Comparison of ENCODE assay signal across 8 cellular contexts in the genomic region with DNA sequence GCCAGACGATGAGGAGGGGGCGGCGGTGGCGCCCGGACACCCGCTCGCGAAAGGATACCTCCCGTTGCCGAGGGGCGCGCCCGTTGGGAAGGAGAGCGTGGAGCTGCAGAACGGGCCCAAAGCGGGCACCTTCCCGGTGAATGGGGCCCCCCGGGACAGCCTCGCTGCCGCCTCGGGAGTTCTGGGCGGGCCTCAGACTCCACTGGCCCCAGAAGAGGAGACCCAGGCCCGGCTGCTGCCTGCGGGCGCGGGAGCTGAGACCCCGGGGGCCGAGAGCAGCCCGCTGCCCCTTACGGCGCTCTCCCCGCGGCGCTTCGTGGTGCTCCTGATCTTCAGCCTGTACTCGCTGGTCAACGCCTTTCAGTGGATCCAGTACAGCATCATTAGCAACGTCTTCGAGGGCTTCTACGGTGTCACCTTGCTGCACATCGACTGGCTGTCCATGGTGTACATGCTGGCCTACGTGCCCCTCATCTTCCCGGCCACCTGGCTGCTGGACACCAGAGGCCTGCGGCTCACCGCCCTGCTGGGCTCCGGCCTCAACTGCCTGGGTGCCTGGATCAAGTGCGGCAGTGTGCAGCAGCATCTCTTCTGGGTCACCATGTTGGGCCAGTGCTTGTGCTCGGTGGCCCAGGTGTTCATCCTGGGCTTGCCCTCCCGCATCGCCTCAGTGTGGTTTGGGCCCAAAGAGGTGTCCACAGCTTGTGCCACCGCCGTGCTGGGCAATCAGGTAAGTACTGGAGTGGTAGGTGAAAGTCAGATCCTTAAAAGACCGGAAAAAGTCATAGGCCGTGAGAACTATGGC. TPM values are rescaled to one million over a fixed set of nuclear protein-coding genes. Genes with fewer than 3 reads are reported as not detected.
A peak's percentile ranks its signal among the peaks of the same experiment; 100 is the strongest.
DNase-seq lines count a peak whose midpoint lies in the region; ATAC-seq, FAIRE-seq and TF ChIP-seq lines count a peak whose summit lies in the region.

No MANE protein-coding gene starts in this region.

- H3K4me2 ChIP-seq in astrocyte (ENCODE audit: low read length): peak overlapping the region; percentile 96

- H3K36me3 ChIP-seq in astrocyte (ENCODE audit: insufficient read depth, low read length): no peaks in the 10 kb centered on the region
- H3K36me3 ChIP-seq in rectal smooth muscle tissue (ENCODE audit: control insufficient read depth, insufficient read depth, low read length): no peaks in the 10 kb centered on the region

- H3K27me3 ChIP-seq in astrocyte (ENCODE audit: insufficient read depth, low read length) (no peaks in the 10 kb centered on the region), rectal smooth muscle tissue (ENCODE audit: control insufficient read depth, insufficient read depth, low read length) (no peaks in the 10 kb centered on the region)

- H3K27ac ChIP-seq in astrocyte (ENCODE audit: low read depth, low read length) (peak overlapping the region; percentile 65), rectal smooth muscle tissue (ENCODE audit: low read depth, low read length) (peak overlapping the region; percentile 83)

- intact Hi-C loops in CD14-positive monocyte (cut with micrococcal nuclease): loop anchor here (5.0 to 10.0 kb wide), 4 partner anchors 64 to 156 kb away; a partner anchor contains a TSS

- H3K4me3 ChIP-seq in astrocyte (ENCODE audit: insufficient read depth, low read depth, low read length) (peak overlapping the region; percentile 89), rectal smooth muscle tissue (ENCODE audit: low read length) (peak overlapping the region; percentile 88)

- H3K9me3 Mint-ChIP-seq in CD14-positive monocyte: no peaks in the 10 kb centered on the region
- no peaks in the 10 kb centered on the region for H3K9me3 Mint-ChIP-seq in astrocyte (ENCODE audit: unreplicated experiment)

- FAIRE-seq in astrocyte (lab: Jason Lieb, UNC): no peak

- H3K4me3 Mint-ChIP-seq in CD14-positive monocyte: peak overlapping the region; percentile 96 to 98
- no peak overlapping the region for H3K4me3 Mint-ChIP-seq in astrocyte (ENCODE audit: unreplicated experiment)

- DNase-seq in CD14-positive monocyte (ENCODE audit: low spot score): no peak
- DNase-seq in OCI-M1 (lab: John Stamatoyannopoulos, UW): peak; percentile 64
- DNase-seq in astrocyte (ENCODE audit: low read depth): peak; percentile 42
- DNase-seq in hypothalamus (lab: John Stamatoyannopoulos, UW): peak in 34 of 51 donors; percentile 5 to 78 (median 41)

- H3K36me3 Mint-ChIP-seq in CD14-positive monocyte (peaks cover 1 to 3% of the 10 kb centered on the region in 2 donors), astrocyte (ENCODE audit: low read depth, unreplicated experiment) (peaks cover 2% of the 10 kb centered on the region)

- peaks cover 24% of the 10 kb centered on the region for H3K4me1 ChIP-seq in astrocyte (ENCODE audit: insufficient read depth, low read length)
- no peaks in the 10 kb centered on the region for H3K4me1 ChIP-seq in rectal smooth muscle tissue (ENCODE audit: control insufficient read depth, insufficient read depth, low read length)

- H3K9ac ChIP-seq in astrocyte (ENCODE audit: low read length) (peak overlapping the region; percentile 91), rectal smooth muscle tissue (ENCODE audit: low read length) (peak overlapping the region; percentile 66)

- H2AFZ ChIP-seq in astrocyte (ENCODE audit: low read depth, low read length): peak overlapping the region; percentile 82

- H3K4me1 Mint-ChIP-seq in CD14-positive monocyte (peaks cover 18% of the 10 kb centered on the region), astrocyte (ENCODE audit: low read depth, unreplicated experiment) (peaks cover 4% of the 10 kb centered on the region)

- H3K27ac Mint-ChIP-seq in CD14-positive monocyte (peak overlapping the region; percentile 96 to 99 (median 98)), astrocyte (ENCODE audit: unreplicated experiment) (peak overlapping the region; percentile 98)

- peak; percentile 23 for ATAC-seq in GM18907 (IDR thresholded peaks at IDR 0.05; ENCODE audit: unreplicated experiment)
- peak; percentile 16 for ATAC-seq in HG03108 (IDR thresholded peaks at IDR 0.05; ENCODE audit: unreplicated experiment)
- ATAC-seq in GM18861 (IDR thresholded peaks at IDR 0.05; ENCODE audit: unreplicated experiment): no peak

- H4K20me1 ChIP-seq in astrocyte (ENCODE audit: insufficient read depth, low read length): peaks cover 20% of the 10 kb centered on the region

- peaks cover 52% of the 10 kb centered on the region for H3K79me2 ChIP-seq in astrocyte (ENCODE audit: insufficient read depth, low read length)

- no peaks in the 10 kb centered on the region for H3K9me3 ChIP-seq in astrocyte (ENCODE audit: insufficient read depth, low read depth, low read length)

- H3K27me3 Mint-ChIP-seq in CD14-positive monocyte (ENCODE audit: low read depth in 3 of 3): peaks cover 0 to 2% (median 0%) of the 10 kb centered on the region in 3 donors
- H3K27me3 Mint-ChIP-seq in astrocyte (ENCODE audit: low read depth, unreplicated experiment): no peaks in the 10 kb centered on the region

- TF ChIP-seq CTCF in CD14-positive monocyte (IDR thresholded peaks at IDR 0.05) (no peak), astrocyte (IDR thresholded peaks at IDR 0.05; ENCODE audit: insufficient read depth, low read depth, low read length) (no peak)

RNA-seq across cellular contexts. Expression of a gene that starts 0.6 kb away (rescaled TPM):
- 1 to 10 TPM; 1.8 to 2.8 TPM for polyA plus RNA-seq in CD14-positive monocyte
- total RNA-seq in astrocyte: 8.1 and 9.3 TPM in 2 replicates

RNA-seq across cellular contexts. Expression of a gene that starts 11.2 kb away (rescaled TPM):
- polyA plus RNA-seq in CD14-positive monocyte: not detected
- total RNA-seq in astrocyte: 0.65 TPM in 1 of 2 replicates, not detected in the other
